ENCODE assay signal across 23 cellular contexts in genomic region chr9:36132081-36132480, GRCh38. TPM values are rescaled to one million over a fixed set of nuclear protein-coding genes. Genes with fewer than 3 reads are reported as not detected.
DNase-seq lines count a peak whose midpoint lies in the region; ATAC-seq and TF ChIP-seq lines count a peak whose summit lies in the region.
"Had no signal": no experiment of that assay in that cellular context is flagged by ENCODE, and none has a peak within 500 bp of the region (broad histone marks: within the 10 kb centered on the region; RNA-seq: fewer than 3 reads in every experiment).

No MANE protein-coding gene starts in this region.

- H3K27me3 Mint-ChIP-seq in activated naive CD4-positive, alpha-beta T cell treated with anti-CD3 and anti-CD28 coated beads, Interleukin-2, amount 50 U/mL, for 24 hours = no peaks in the 10 kb centered on the region
- peaks cover 69% of the 10 kb centered on the region for H3K27me3 Mint-ChIP-seq in activated naive CD4-positive, alpha-beta T cell treated with anti-CD3 and anti-CD28 coated beads, Interleukin-2, amount 10 ng/mL, durations not matched to agents 7 days and 5 days
- H3K27me3 Mint-ChIP-seq: activated naive CD8-positive, alpha-beta T cell; T-helper 17 cell had no signal

- peaks cover 0 to 18% (median 4%) of the 10 kb centered on the region in 4 donors for H3K4me1 ChIP-seq in tibial nerve

- CTCF ChIA-PET in activated naive CD4-positive, alpha-beta T cell treated with anti-CD3 and anti-CD28 coated beads, Interleukin-2, amount 10 ng/mL, durations not matched to agents 7 days and 5 days (lab: Charles Lee) = interaction anchor here (2.9 kb wide), 1 partner anchor 29 kb away, joined by 8 read pairs; no protein-coding TSS in a partner anchor

- DNase-seq in activated naive CD4-positive, alpha-beta T cell treated with anti-CD3 and anti-CD28 coated beads, Interleukin-2, amount 10 ng/mL, durations not matched to agents 7 days and 5 days = no peak
- DNase-seq in dedifferentiated amniotic fluid mesenchymal stem cell (ENCODE audit: extremely low spot score) (peak; percentile 59), iris pigment epithelial cell (ENCODE audit: low read depth) (peak; percentile 68), tibial nerve (ENCODE audit: low spot score in 2 of 2) (no peak), glomerular visceral epithelial cell (ENCODE audit: extremely low spot score) (no peak), SK-N-DZ (ENCODE audit: low spot score) (no peak)
- DNase-seq: 8988T; activated CD8-positive, alpha-beta T cell treated with anti-CD3 and anti-CD28 coated beads, Interleukin-2, amount 10 ng/mL, durations not matched to agents 7 days and 5 days; activated T-cell treated with anti-CD3 and anti-CD28 coated beads, Interleukin-2, amount 50 U/mL, for 48 hours; glutamatergic neuron; naive thymus-derived CD4-positive, alpha-beta T cell; NCI-H187; SHP77; small intestine; T-helper 17 cell; upper lobe of left lung had no signal

- no peak for TF ChIP-seq CTCF in tibial nerve (IDR thresholded peaks at IDR 0.05)

- no peak overlapping the region for H3K4me3 Mint-ChIP-seq in activated naive CD4-positive, alpha-beta T cell treated with anti-CD3 and anti-CD28 coated beads, Interleukin-2, amount 50 U/mL, for 24 hours
- no peak overlapping the region for H3K4me3 Mint-ChIP-seq in activated naive CD4-positive, alpha-beta T cell treated with anti-CD3 and anti-CD28 coated beads, Interleukin-2, amount 10 ng/mL, durations not matched to agents 7 days and 5 days
- H3K4me3 Mint-ChIP-seq: activated CD8-positive, alpha-beta T cell treated with anti-CD3 and anti-CD28 coated beads, Interleukin-2, amount 10 ng/mL, durations not matched to agents 7 days and 5 days; activated naive CD8-positive, alpha-beta T cell; naive thymus-derived CD4-positive, alpha-beta T cell; T-helper 17 cell had no signal

- no peak overlapping the region for H3K4me3 ChIP-seq in tibial nerve
- H3K4me3 ChIP-seq: lung, upper lobe of left lung had no signal

- H3K9me3 ChIP-seq in tibial nerve = no peaks in the 10 kb centered on the region
- H3K9me3 ChIP-seq: upper lobe of left lung had no signal

- TF ChIP-seq POLR2A in tibial nerve (IDR thresholded peaks at IDR 0.05) = no peak

- H3K4me1 Mint-ChIP-seq in activated naive CD4-positive, alpha-beta T cell treated with anti-CD3 and anti-CD28 coated beads, Interleukin-2, amount 50 U/mL, for 24 hours = peaks cover 21% of the 10 kb centered on the region
- peaks cover 19% of the 10 kb centered on the region for H3K4me1 Mint-ChIP-seq in activated naive CD4-positive, alpha-beta T cell treated with anti-CD3 and anti-CD28 coated beads, Interleukin-2, amount 10 ng/mL, durations not matched to agents 7 days and 5 days

- TF ChIP-seq EP300 in tibial nerve (IDR thresholded peaks at IDR 0.05) = peak; percentile 21 to 78

- WGBS in tibial nerve, 2 donors = 28 to 43% methylated on average over 3 of the region's 3 CpGs

- no peak for ATAC-seq in GM19351 (IDR thresholded peaks at IDR 0.05; ENCODE audit: unreplicated experiment)
- ATAC-seq: activated CD8-positive, alpha-beta T cell treated with anti-CD3 and anti-CD28 coated beads, Interleukin-2, amount 10 ng/mL, durations not matched to agents 7 days and 5 days; naive thymus-derived CD4-positive, alpha-beta T cell; T-helper 17 cell had no signal

- no peaks in the 10 kb centered on the region for H3K9me3 Mint-ChIP-seq in activated naive CD4-positive, alpha-beta T cell treated with anti-CD3 and anti-CD28 coated beads, Interleukin-2, amount 50 U/mL, for 24 hours
- H3K9me3 Mint-ChIP-seq in activated naive CD4-positive, alpha-beta T cell treated with anti-CD3 and anti-CD28 coated beads, Interleukin-2, amount 10 ng/mL, durations not matched to agents 7 days and 5 days = no peaks in the 10 kb centered on the region
- H3K9me3 Mint-ChIP-seq: naive thymus-derived CD4-positive, alpha-beta T cell had no signal

- H3K27ac Mint-ChIP-seq in activated naive CD4-positive, alpha-beta T cell treated with anti-CD3 and anti-CD28 coated beads, Interleukin-2, amount 50 U/mL, for 24 hours = peak overlapping the region; percentile 4
- no peak overlapping the region for H3K27ac Mint-ChIP-seq in activated naive CD4-positive, alpha-beta T cell treated with anti-CD3 and anti-CD28 coated beads, Interleukin-2, amount 10 ng/mL, durations not matched to agents 7 days and 5 days
- H3K27ac Mint-ChIP-seq: activated CD8-positive, alpha-beta T cell treated with anti-CD3 and anti-CD28 coated beads, Interleukin-2, amount 10 ng/mL, durations not matched to agents 7 days and 5 days; activated naive CD8-positive, alpha-beta T cell; T-helper 17 cell had no signal

- no peaks in the 10 kb centered on the region for H3K36me3 Mint-ChIP-seq in activated naive CD4-positive, alpha-beta T cell treated with anti-CD3 and anti-CD28 coated beads, Interleukin-2, amount 50 U/mL, for 24 hours
- H3K36me3 Mint-ChIP-seq in activated naive CD4-positive, alpha-beta T cell treated with anti-CD3 and anti-CD28 coated beads, Interleukin-2, amount 10 ng/mL, durations not matched to agents 7 days and 5 days = peaks cover under 1% of the 10 kb centered on the region
- H3K36me3 Mint-ChIP-seq: activated naive CD8-positive, alpha-beta T cell; naive thymus-derived CD4-positive, alpha-beta T cell had no signal

- H3K36me3 ChIP-seq in tibial nerve = no peaks in the 10 kb centered on the region
- H3K36me3 ChIP-seq: upper lobe of left lung had no signal

- H3K27me3 ChIP-seq in tibial nerve = no peaks in the 10 kb centered on the region
- H3K27me3 ChIP-seq: upper lobe of left lung had no signal

- H3K27ac ChIP-seq in tibial nerve = peak overlapping the region in 3 of 4 donors; percentile 51 to 75 (median 75)
- H3K27ac ChIP-seq: C4-2B, upper lobe of left lung had no signal

RNA-seq across cellular contexts. Expression of gene GLIPR2, which starts 4.5 kb away (rescaled TPM):
- total RNA-seq in tibial nerve = 10 to 100 TPM; 18.1 to 26.4 (median 25.6) TPM
- polyA plus RNA-seq in SK-N-DZ (2014; cell fraction: cytosol; rRNA removed) = 20.3 and 26.8 TPM in 2 replicates
- polyA plus RNA-seq in SK-N-DZ (2014; cell fraction: nucleus; rRNA removed) = 8.6 and 12.2 TPM in 2 replicates

RNA-seq across cellular contexts. Expression of gene CCIN, which starts 37.1 kb away (rescaled TPM):
- total RNA-seq in tibial nerve = not detected
- polyA plus RNA-seq in SK-N-DZ (2014; cell fraction: cytosol; rRNA removed) = 0.06 TPM in 1 of 2 replicates, not detected in the other
- polyA plus RNA-seq in SK-N-DZ (2014; cell fraction: nucleus; rRNA removed) = 0.09 TPM in 1 of 2 replicates, not detected in the other
- total RNA-seq: HT1080, NCI-H460 had no signal

RNA-seq across cellular contexts. Expression of gene CLTA, which starts 58.6 kb away (rescaled TPM):
- 100 to 1,000 TPM; 165 to 247 (median 223) TPM for total RNA-seq in tibial nerve
- polyA plus RNA-seq in SK-N-DZ (2014; cell fraction: cytosol; rRNA removed) = 520 and 537 TPM in 2 replicates
- polyA plus RNA-seq in SK-N-DZ (2014; cell fraction: nucleus; rRNA removed) = 198 and 245 TPM in 2 replicates

Comparison
In these comparisons a context has a peak if more than half of its experiments do, and no peak if none do; other contexts are left out.
1. DNase-seq: peak in dedifferentiated amniotic fluid mesenchymal stem cell (single experiment) and iris pigment epithelial cell (single experiment); none in activated naive CD4-positive, alpha-beta T cell treated with anti-CD3 and anti-CD28 coated beads, Interleukin-2, amount 10 ng/mL, durations not matched to agents 7 days and 5 days (single experiment), tibial nerve (0 of 2), glomerular visceral epithelial cell (single experiment) and SK-N-DZ (single experiment).